1 cellular context compared by ENCODE assay signal in genomic region chr3:87272718-87273337, GRCh38.
TF ChIP-seq lines count a peak whose summit lies in the region.

No MANE protein-coding gene starts in this region.

TF ChIP-seq in WTC11, 78 proteins besides CTCF, POLR2A, EP300 and RAD21 (continued from another document):
- no peak for TF ChIP-seq ATF3 (CRISPR knock-in tag; conservative IDR thresholded peaks at IDR 0.05)
- TF ChIP-seq HMGXB4 (CRISPR knock-in tag; IDR thresholded peaks at IDR 0.05) = no peak
- no peak for TF ChIP-seq SMAD3 (CRISPR knock-in tag; IDR thresholded peaks at IDR 0.05; ENCODE audit: borderline replicate concordance)
- TF ChIP-seq NFATC4 (CRISPR knock-in tag; IDR thresholded peaks at IDR 0.05) = no peak
- no peak for TF ChIP-seq CBFB (CRISPR knock-in tag; IDR thresholded peaks at IDR 0.05; ENCODE audit: low read depth)
- TF ChIP-seq ZNF219 (CRISPR knock-in tag; IDR thresholded peaks at IDR 0.05; ENCODE audit: borderline replicate concordance) = no peak
- TF ChIP-seq ZNF416 (CRISPR knock-in tag; IDR thresholded peaks at IDR 0.05) = no peak
- no peak for TF ChIP-seq IRF1 (CRISPR knock-in tag; IDR thresholded peaks at IDR 0.05)
- no peak for TF ChIP-seq RORB (CRISPR knock-in tag; IDR thresholded peaks at IDR 0.05)
TF ChIP-seq in WTC11: peak in this region for 0.
